ENCODE assay signal across 17 cellular contexts in the genomic region with DNA sequence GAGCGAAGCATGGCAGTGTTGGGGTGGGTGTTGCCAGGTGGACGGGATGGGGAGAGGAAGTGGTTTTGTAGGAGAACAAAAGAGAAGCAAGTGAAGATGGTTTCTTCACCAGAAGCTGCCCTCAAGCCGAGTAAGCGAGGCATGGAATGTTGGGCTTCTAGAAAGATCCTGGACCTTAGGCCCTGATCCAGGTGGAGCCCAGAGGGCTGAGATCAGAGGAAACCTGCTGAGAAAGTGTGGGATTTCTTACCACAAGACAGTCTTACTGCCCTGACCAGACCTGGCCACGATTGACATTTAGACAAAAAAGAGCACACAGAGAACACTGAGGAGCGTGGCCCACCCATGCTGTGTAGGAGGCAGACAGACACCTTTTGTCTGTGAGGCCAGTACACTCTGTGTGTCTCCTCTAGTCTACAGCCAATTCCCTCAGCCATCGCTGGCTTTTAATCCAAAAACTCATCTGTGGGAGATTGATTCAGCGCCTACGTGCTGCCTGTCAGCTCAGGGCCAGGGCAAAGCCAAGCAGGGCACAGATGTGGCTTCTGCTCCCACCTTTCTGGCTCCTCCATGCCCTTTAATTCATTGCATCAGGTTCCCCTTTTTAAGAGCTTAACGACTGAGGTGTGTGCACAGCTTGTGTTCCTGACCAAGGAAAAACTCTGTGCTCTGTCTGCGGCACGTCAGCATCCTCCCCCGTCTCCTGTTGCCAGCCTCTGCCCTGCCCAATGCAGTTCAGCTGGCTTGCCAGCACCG.
A peak's percentile ranks its signal among the peaks of the same experiment; 100 is the strongest.
DNase-seq lines count a peak whose midpoint lies in the region; ATAC-seq and TF ChIP-seq lines count a peak whose summit lies in the region.
"Had no signal": no experiment of that assay in that cellular context is flagged by ENCODE, and none has a peak within 500 bp of the region (broad histone marks: within the 10 kb centered on the region; RNA-seq: fewer than 3 reads in every experiment).

No MANE protein-coding gene starts in this region.

- H4K20me1 ChIP-seq in mammary epithelial cell (ENCODE audit: insufficient read depth, low read length), result no peaks in the 10 kb centered on the region

- peak; percentile 52 for ATAC-seq in activated naive CD8-positive, alpha-beta T cell treated with anti-CD3 and anti-CD28 coated beads, Interleukin-2, amount 50 U/mL, for 24 hours
- ATAC-seq in stimulated activated naive CD8-positive, alpha-beta T cell treated with anti-CD3 and anti-CD28 coated beads, Interleukin-15, Interleukin-2, amounts not matched to agents 100 U/mL and 50 U/mL, for 24 hours, result peak; percentile 54
- no peak for ATAC-seq in GM19397 (IDR thresholded peaks at IDR 0.05; ENCODE audit: unreplicated experiment)
- ATAC-seq: foreskin keratinocyte had no signal

- peak overlapping the region; percentile 77 for H2AFZ ChIP-seq in mammary epithelial cell (ENCODE audit: low read depth, low read length)

- POLR2A ChIA-PET in MCF 10A (lab: Yijun Ruan, JAX), result no interaction called here

- no peaks in the 10 kb centered on the region for H3K36me3 Mint-ChIP-seq in MCF 10A (ENCODE audit: insufficient read depth, unreplicated experiment)
- peaks cover 42% of the 10 kb centered on the region for H3K36me3 Mint-ChIP-seq in activated CD4-positive, alpha-beta T cell treated with anti-CD3 and anti-CD28 coated beads, Interleukin-2, amount 10 ng/mL, durations not matched to agents 24 days and 14 days (ENCODE audit: low read depth)
- H3K36me3 Mint-ChIP-seq in activated naive CD8-positive, alpha-beta T cell treated with anti-CD3 and anti-CD28 coated beads, Interleukin-2, amount 50 U/mL, for 24 hours (ENCODE audit: low read depth), result peaks cover 52% of the 10 kb centered on the region

- H3K27ac ChIP-seq in mammary epithelial cell (ENCODE audit: insufficient read depth, low read depth, low read length), result no peak overlapping the region
- H3K27ac ChIP-seq: cardiac muscle cell, foreskin keratinocyte, SJSA1, tibial artery had no signal

- no peaks in the 10 kb centered on the region for H3K9me3 Mint-ChIP-seq in MCF 10A (ENCODE audit: unreplicated experiment)
- peaks cover 9% of the 10 kb centered on the region for H3K9me3 Mint-ChIP-seq in activated CD4-positive, alpha-beta T cell treated with anti-CD3 and anti-CD28 coated beads, Interleukin-2, amount 10 ng/mL, durations not matched to agents 24 days and 14 days
- peaks cover 6% of the 10 kb centered on the region for H3K9me3 Mint-ChIP-seq in activated naive CD8-positive, alpha-beta T cell treated with anti-CD3 and anti-CD28 coated beads, Interleukin-2, amount 50 U/mL, for 24 hours

- H3K4me1 Mint-ChIP-seq in MCF 10A (ENCODE audit: insufficient read depth, unreplicated experiment), result peaks cover 15% of the 10 kb centered on the region
- H3K4me1 Mint-ChIP-seq in activated CD4-positive, alpha-beta T cell treated with anti-CD3 and anti-CD28 coated beads, Interleukin-2, amount 10 ng/mL, durations not matched to agents 24 days and 14 days, result peaks cover 78% of the 10 kb centered on the region
- peaks cover 86% of the 10 kb centered on the region for H3K4me1 Mint-ChIP-seq in activated naive CD8-positive, alpha-beta T cell treated with anti-CD3 and anti-CD28 coated beads, Interleukin-2, amount 50 U/mL, for 24 hours

- peaks cover 27% of the 10 kb centered on the region for H3K4me1 ChIP-seq in mammary epithelial cell (ENCODE audit: insufficient read depth, low read length)
- H3K4me1 ChIP-seq: tibial artery had no signal

- H3K9ac ChIP-seq in mammary epithelial cell (ENCODE audit: insufficient read depth, low read length), result no peak overlapping the region

- TF ChIP-seq CTCF in mammary epithelial cell (conservative IDR thresholded peaks at IDR 0.05 in 1 of 2, IDR thresholded peaks at IDR 0.05 in 1 of 2; ENCODE audit: extremely low read depth in 1 of 2, insufficient read depth in 1 of 2, low read depth in 1 of 2, low read length in 2 of 2) (no peak), MCF 10A (IDR thresholded peaks at IDR 0.05; ENCODE audit: unreplicated experiment) (no peak), GM13977 (IDR thresholded peaks at IDR 0.05; ENCODE audit: extremely low read depth, insufficient read depth, missing control alignments) (no peak)

- WGBS in mammary epithelial cell (ENCODE audit: low coverage, missing lambda C conversion rate), result 17% methylated on average over 14 of the region's 14 CpGs

- no peaks in the 10 kb centered on the region for H3K27me3 Mint-ChIP-seq in MCF 10A (ENCODE audit: insufficient read depth, unreplicated experiment)
- no peaks in the 10 kb centered on the region for H3K27me3 Mint-ChIP-seq in activated CD4-positive, alpha-beta T cell treated with anti-CD3 and anti-CD28 coated beads, Interleukin-2, amount 10 ng/mL, durations not matched to agents 24 days and 14 days
- no peaks in the 10 kb centered on the region for H3K27me3 Mint-ChIP-seq in activated naive CD8-positive, alpha-beta T cell treated with anti-CD3 and anti-CD28 coated beads, Interleukin-2, amount 50 U/mL, for 24 hours

- no peak overlapping the region for H3K27ac Mint-ChIP-seq in MCF 10A (ENCODE audit: low read depth, unreplicated experiment)
- peak overlapping the region; percentile 97 for H3K27ac Mint-ChIP-seq in activated CD4-positive, alpha-beta T cell treated with anti-CD3 and anti-CD28 coated beads, Interleukin-2, amount 10 ng/mL, durations not matched to agents 24 days and 14 days
- peak overlapping the region; percentile 99 for H3K27ac Mint-ChIP-seq in activated naive CD8-positive, alpha-beta T cell treated with anti-CD3 and anti-CD28 coated beads, Interleukin-2, amount 50 U/mL, for 24 hours

- BruUV-seq in mammary epithelial cell (replicated peaks; lab: Mats Ljungman, UMichigan), result no TSS peak
- no TSS peak for BruUV-seq in MCF 10A (replicated peaks; lab: Mats Ljungman, UMichigan)

- no peaks in the 10 kb centered on the region for H3K36me3 ChIP-seq in mammary epithelial cell (ENCODE audit: insufficient read depth, low read length)
- H3K36me3 ChIP-seq: cardiac muscle cell, SJSA1, tibial artery had no signal

- intact Hi-C loops in mammary epithelial cell (cut with micrococcal nuclease) (no loop called here), MCF 10A (cut with micrococcal nuclease) (no loop called here)
- intact Hi-C loops in activated CD4-positive, alpha-beta T cell treated with anti-CD3 and anti-CD28 coated beads, Interleukin-2, amount 10 ng/mL, durations not matched to agents 24 days and 14 days (cut with micrococcal nuclease), result loop anchor here (10.0 kb wide), 1 partner anchor 480 kb away; no protein-coding TSS in a partner anchor

- peak overlapping the region; percentile 5 for H3K4me2 ChIP-seq in mammary epithelial cell (ENCODE audit: insufficient read depth, low read depth, low read length)

- no peaks in the 10 kb centered on the region for H3K79me2 ChIP-seq in mammary epithelial cell (ENCODE audit: insufficient read depth, low read length)

- H3K4me3 ChIP-seq in mammary epithelial cell (replicated peaks in 1 of 3; ENCODE audit: insufficient read depth in 1 of 3, low read depth in 2 of 3, low read length in 3 of 3), result no peak overlapping the region
- H3K4me3 ChIP-seq: cardiac muscle cell, SJSA1, tibial artery had no signal

- H3K9me3 ChIP-seq in mammary epithelial cell (replicated peaks; ENCODE audit: insufficient read depth, low read length), result no peaks in the 10 kb centered on the region
- H3K9me3 ChIP-seq: SJSA1, tibial artery had no signal

- CTCF ChIA-PET in mammary epithelial cell (lab: Charles Lee; ENCODE audit: low non-redundant PET), result no interaction called here
- CTCF ChIA-PET in MCF 10A (lab: Yijun Ruan, JAX), result interaction anchor here (0.5 to 0.7 kb wide), 2 partner anchors 203 to 217 kb away, joined by 3 read pairs; no protein-coding TSS in a partner anchor

- H3K4me3 Mint-ChIP-seq in MCF 10A (ENCODE audit: unreplicated experiment), result no peak overlapping the region
- peak overlapping the region; percentile 91 for H3K4me3 Mint-ChIP-seq in activated CD4-positive, alpha-beta T cell treated with anti-CD3 and anti-CD28 coated beads, Interleukin-2, amount 10 ng/mL, durations not matched to agents 24 days and 14 days
- H3K4me3 Mint-ChIP-seq in activated naive CD8-positive, alpha-beta T cell treated with anti-CD3 and anti-CD28 coated beads, Interleukin-2, amount 50 U/mL, for 24 hours, result peak overlapping the region; percentile 84

- in situ Hi-C loops in mammary epithelial cell (cut with MboI; ENCODE audit: low sequenced_read_pairs in 2 of 2) (no loop called here), GM13977 (cut with MboI; ENCODE audit: low pct_unique_long_range_greater_than_20kb, low sequenced_read_pairs, unreplicated experiment) (no loop called here)

- dilution Hi-C loops in mammary epithelial cell (cut with HindIII; ENCODE audit: low sequenced_read_pairs), result no loop called here

- DNase-seq in mammary epithelial cell (no peak), MCF 10A (ENCODE audit: unreplicated experiment) (no peak), GM13977 (ENCODE audit: low spot score) (no peak), retina (no peak)
- peak; percentile 80 for DNase-seq in activated CD4-positive, alpha-beta T cell treated with anti-CD3 and anti-CD28 coated beads, Interleukin-2, amount 10 ng/mL, durations not matched to agents 24 days and 14 days
- peak; percentile 54 for DNase-seq in activated naive CD8-positive, alpha-beta T cell treated with anti-CD3 and anti-CD28 coated beads, Interleukin-2, amount 50 U/mL, for 24 hours
- peak; percentile 63 for DNase-seq in stimulated activated naive CD8-positive, alpha-beta T cell treated with anti-CD3 and anti-CD28 coated beads, Interleukin-15, Interleukin-2, amounts not matched to agents 100 U/mL and 50 U/mL, for 24 hours
- DNase-seq: activated gamma-delta T cell; foreskin keratinocyte; mesendoderm; MV-4-11; NK-92 treated with Interleukin-12 subunit alpha and Interleukin-12 subunit beta, amount 100 ng/mL, for 24 hours; occipital lobe; tibial artery had no signal

- H3K27me3 ChIP-seq in mammary epithelial cell (ENCODE audit: insufficient read depth, low read length), result no peaks in the 10 kb centered on the region
- H3K27me3 ChIP-seq: cardiac muscle cell, SJSA1, tibial artery had no signal

Comparison
In these comparisons a context has a peak if more than half of its experiments do, and no peak if none do; other contexts are left out.
1. DNase-seq: peak in activated CD4-positive, alpha-beta T cell treated with anti-CD3 and anti-CD28 coated beads, Interleukin-2, amount 10 ng/mL, durations not matched to agents 24 days and 14 days (single experiment), activated naive CD8-positive, alpha-beta T cell treated with anti-CD3 and anti-CD28 coated beads, Interleukin-2, amount 50 U/mL, for 24 hours (single experiment) and stimulated activated naive CD8-positive, alpha-beta T cell treated with anti-CD3 and anti-CD28 coated beads, Interleukin-15, Interleukin-2, amounts not matched to agents 100 U/mL and 50 U/mL, for 24 hours (single experiment); none in mammary epithelial cell (single experiment), MCF 10A (single experiment), GM13977 (single experiment) and retina (single experiment).